1 cellular context compared by ENCODE assay signal in the genomic region with DNA sequence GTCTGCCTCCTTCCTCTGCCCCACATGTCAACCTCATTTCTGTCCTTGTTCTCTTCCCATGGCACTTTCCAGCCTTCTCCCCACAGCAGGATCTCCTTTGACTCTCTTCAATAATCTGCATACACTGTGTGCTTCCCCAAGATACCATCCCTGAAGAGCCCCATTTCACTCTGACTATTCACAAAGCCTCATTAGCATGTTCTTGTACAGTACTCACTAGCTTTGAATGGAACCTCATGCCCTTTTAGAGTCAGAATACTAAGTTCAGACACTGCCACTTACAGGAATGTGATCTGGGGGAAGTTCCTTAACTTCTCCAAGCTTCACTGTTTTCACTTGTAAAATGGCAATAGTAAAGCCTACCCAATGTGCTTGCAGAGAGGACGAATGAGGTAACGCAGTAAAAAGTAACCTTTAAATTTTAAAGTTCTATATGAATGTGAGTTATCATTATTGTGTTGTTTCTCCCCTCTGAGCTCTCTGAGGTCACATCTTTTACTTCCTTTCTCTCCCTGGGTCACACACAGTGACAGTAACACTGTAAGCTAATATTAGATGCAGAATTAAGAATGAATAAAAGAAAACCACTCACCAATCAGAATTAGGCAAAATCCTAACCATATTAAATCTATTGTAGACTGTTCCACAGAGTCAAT.
TF ChIP-seq lines count a peak whose summit lies in the region.

No MANE protein-coding gene starts in this region.

TF ChIP-seq in IMR-90, 13 proteins besides CTCF, POLR2A, EP300 and RAD21 (continued from another document):
- TF ChIP-seq, protein P1, sequence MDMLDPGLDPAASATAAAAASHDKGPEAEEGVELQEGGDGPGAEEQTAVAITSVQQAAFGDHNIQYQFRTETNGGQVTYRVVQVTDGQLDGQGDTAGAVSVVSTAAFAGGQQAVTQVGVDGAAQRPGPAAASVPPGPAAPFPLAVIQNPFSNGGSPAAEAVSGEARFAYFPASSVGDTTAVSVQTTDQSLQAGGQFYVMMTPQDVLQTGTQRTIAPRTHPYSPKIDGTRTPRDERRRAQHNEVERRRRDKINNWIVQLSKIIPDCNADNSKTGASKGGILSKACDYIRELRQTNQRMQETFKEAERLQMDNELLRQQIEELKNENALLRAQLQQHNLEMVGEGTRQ (IDR thresholded peaks at IDR 0.05; ENCODE audit: low read depth, low read length), result no peak
